ENCODE assay signal across 1 cellular context in the genomic region with DNA sequence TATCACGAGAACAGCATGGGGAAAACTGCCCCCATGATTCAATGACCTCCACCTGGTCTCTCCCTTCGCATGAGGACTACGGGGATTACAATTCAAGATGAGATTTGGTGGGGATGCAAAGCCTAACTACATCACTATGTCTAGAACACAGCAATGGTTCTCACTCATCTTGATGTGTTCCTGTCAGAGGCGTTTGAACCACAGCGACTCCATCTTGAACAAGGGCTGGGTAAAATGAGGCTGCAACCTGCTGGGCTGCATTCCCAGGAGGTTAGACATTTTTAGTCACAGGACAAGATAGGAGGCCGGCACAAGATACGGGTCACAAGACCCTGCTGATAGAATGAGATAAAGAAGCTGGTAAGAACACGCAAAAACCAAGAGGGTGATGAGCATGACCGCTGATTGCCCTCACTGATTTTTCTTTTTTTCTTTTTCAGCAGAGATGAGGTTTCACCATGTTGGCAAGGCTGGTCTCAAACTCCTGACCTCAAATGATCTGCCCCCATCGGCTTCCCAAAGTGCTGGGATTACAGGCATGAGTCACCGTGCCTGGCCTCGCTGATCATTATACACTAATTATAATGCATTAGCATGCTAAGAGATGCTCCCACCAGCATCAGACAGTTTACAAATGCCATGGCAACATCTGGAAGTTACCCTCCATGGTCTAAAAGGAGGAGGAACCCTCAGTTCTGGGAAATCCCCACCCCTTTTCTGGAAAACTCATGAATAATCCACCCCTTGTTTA.
A peak's percentile ranks its signal among the peaks of the same experiment; 100 is the strongest.
TF ChIP-seq lines count a peak whose summit lies in the region.

No MANE protein-coding gene starts in this region.

TF ChIP-seq in HEK293, 187 proteins besides CTCF, POLR2A, EP300 and RAD21:
- TF ChIP-seq, protein P1, sequence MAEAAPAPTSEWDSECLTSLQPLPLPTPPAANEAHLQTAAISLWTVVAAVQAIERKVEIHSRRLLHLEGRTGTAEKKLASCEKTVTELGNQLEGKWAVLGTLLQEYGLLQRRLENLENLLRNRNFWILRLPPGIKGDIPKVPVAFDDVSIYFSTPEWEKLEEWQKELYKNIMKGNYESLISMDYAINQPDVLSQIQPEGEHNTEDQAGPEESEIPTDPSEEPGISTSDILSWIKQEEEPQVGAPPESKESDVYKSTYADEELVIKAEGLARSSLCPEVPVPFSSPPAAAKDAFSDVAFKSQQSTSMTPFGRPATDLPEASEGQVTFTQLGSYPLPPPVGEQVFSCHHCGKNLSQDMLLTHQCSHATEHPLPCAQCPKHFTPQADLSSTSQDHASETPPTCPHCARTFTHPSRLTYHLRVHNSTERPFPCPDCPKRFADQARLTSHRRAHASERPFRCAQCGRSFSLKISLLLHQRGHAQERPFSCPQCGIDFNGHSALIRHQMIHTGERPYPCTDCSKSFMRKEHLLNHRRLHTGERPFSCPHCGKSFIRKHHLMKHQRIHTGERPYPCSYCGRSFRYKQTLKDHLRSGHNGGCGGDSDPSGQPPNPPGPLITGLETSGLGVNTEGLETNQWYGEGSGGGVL (tag by site-specific recombination; IDR thresholded peaks at IDR 0.05) = no peak
- TF ChIP-seq ZNF664 (tag by site-specific recombination; IDR thresholded peaks at IDR 0.05) = no peak
- 0 out of 2 replicates have a peak, but pooled peaks have one; percentile 52 for TF ChIP-seq SP7 (tag by site-specific recombination; IDR thresholded peaks at IDR 0.05)
- no peak for TF ChIP-seq ZNF19 (tag by site-specific recombination; IDR thresholded peaks at IDR 0.05; ENCODE audit: low read depth)
- TF ChIP-seq KLF9 (tag by site-specific recombination; IDR thresholded peaks at IDR 0.05; ENCODE audit: low read depth) = no peak
- TF ChIP-seq, protein P2, sequence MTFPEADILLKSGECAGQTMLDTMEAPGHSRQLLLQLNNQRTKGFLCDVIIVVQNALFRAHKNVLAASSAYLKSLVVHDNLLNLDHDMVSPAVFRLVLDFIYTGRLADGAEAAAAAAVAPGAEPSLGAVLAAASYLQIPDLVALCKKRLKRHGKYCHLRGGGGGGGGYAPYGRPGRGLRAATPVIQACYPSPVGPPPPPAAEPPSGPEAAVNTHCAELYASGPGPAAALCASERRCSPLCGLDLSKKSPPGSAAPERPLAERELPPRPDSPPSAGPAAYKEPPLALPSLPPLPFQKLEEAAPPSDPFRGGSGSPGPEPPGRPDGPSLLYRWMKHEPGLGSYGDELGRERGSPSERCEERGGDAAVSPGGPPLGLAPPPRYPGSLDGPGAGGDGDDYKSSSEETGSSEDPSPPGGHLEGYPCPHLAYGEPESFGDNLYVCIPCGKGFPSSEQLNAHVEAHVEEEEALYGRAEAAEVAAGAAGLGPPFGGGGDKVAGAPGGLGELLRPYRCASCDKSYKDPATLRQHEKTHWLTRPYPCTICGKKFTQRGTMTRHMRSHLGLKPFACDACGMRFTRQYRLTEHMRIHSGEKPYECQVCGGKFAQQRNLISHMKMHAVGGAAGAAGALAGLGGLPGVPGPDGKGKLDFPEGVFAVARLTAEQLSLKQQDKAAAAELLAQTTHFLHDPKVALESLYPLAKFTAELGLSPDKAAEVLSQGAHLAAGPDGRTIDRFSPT (tag by site-specific recombination; IDR thresholded peaks at IDR 0.05) = peak; percentile 57; the same call in 1 of the 2 replicates
- no peak for TF ChIP-seq BCL11B (tag by site-specific recombination; IDR thresholded peaks at IDR 0.05; ENCODE audit: low read depth)
- TF ChIP-seq ZNF624 (tag by site-specific recombination; IDR thresholded peaks at IDR 0.05) = no peak
- TF ChIP-seq, protein P3, sequence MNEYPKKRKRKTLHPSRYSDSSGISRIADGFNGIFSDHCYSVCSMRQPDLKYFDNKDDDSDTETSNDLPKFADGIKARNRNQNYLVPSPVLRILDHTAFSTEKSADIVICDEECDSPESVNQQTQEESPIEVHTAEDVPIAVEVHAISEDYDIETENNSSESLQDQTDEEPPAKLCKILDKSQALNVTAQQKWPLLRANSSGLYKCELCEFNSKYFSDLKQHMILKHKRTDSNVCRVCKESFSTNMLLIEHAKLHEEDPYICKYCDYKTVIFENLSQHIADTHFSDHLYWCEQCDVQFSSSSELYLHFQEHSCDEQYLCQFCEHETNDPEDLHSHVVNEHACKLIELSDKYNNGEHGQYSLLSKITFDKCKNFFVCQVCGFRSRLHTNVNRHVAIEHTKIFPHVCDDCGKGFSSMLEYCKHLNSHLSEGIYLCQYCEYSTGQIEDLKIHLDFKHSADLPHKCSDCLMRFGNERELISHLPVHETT (tag by site-specific recombination; IDR thresholded peaks at IDR 0.05) = 0 out of 2 replicates have a peak, but pooled peaks have one; percentile 21
- TF ChIP-seq, protein P4, sequence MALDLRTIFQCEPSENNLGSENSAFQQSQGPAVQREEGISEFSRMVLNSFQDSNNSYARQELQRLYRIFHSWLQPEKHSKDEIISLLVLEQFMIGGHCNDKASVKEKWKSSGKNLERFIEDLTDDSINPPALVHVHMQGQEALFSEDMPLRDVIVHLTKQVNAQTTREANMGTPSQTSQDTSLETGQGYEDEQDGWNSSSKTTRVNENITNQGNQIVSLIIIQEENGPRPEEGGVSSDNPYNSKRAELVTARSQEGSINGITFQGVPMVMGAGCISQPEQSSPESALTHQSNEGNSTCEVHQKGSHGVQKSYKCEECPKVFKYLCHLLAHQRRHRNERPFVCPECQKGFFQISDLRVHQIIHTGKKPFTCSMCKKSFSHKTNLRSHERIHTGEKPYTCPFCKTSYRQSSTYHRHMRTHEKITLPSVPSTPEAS (tag by site-specific recombination; IDR thresholded peaks at IDR 0.05) = no peak
- TF ChIP-seq, protein P5, sequence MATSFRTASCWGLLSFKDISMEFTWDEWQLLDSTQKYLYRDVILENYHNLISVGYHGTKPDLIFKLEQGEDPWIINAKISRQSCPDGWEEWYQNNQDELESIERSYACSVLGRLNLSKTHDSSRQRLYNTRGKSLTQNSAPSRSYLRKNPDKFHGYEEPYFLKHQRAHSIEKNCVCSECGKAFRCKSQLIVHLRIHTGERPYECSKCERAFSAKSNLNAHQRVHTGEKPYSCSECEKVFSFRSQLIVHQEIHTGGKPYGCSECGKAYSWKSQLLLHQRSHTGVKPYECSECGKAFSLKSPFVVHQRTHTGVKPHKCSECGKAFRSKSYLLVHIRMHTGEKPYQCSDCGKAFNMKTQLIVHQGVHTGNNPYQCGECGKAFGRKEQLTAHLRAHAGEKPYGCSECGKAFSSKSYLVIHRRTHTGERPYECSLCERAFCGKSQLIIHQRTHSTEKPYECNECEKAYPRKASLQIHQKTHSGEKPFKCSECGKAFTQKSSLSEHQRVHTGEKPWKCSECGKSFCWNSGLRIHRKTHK (tag by site-specific recombination; IDR thresholded peaks at IDR 0.05) = no peak
- TF ChIP-seq PRDM1 (tag by site-specific recombination; IDR thresholded peaks at IDR 0.05) = no peak
- TF ChIP-seq ZNF596 (tag by site-specific recombination; IDR thresholded peaks at IDR 0.05) = no peak
